21 cellular contexts compared by ENCODE assay signal in genomic region chr2:231704017-231704416, GRCh38. TPM values are rescaled to one million over a fixed set of nuclear protein-coding genes. Genes with fewer than 3 reads are reported as not detected.
DNase-seq lines count a peak whose midpoint lies in the region; ATAC-seq and TF ChIP-seq lines count a peak whose summit lies in the region.
"Had no signal": no experiment of that assay in that cellular context is flagged by ENCODE, and none has a peak within 500 bp of the region (broad histone marks: within the 10 kb centered on the region; RNA-seq: fewer than 3 reads in every experiment).

No MANE protein-coding gene starts in this region.

- CTCF ChIA-PET in MCF 10A (lab: Yijun Ruan, JAX) (interaction anchor here (0.5 to 10.2 kb wide), 6 partner anchors 11 to 517 kb away, joined by 3 to 142 read pairs (median 4); no protein-coding TSS in a partner anchor), WTC11 (lab: Charles Lee) (interaction anchor here (1.0 to 5.3 kb wide), 3 partner anchors 9 to 93 kb away, joined by 4 to 49 read pairs (median 5); no protein-coding TSS in a partner anchor)
- CTCF ChIA-PET in naive thymus-derived CD4-positive, alpha-beta T cell (lab: Charles Lee), result interaction anchor here (0.8 to 4.2 kb wide), 7 partner anchors 11 to 103 kb away, joined by 3 to 27 read pairs (median 3); no protein-coding TSS in a partner anchor

- H3K4me3 Mint-ChIP-seq in MCF 10A (ENCODE audit: unreplicated experiment), result no peak overlapping the region
- H3K4me3 Mint-ChIP-seq in WTC11, result no peak overlapping the region
- H3K4me3 Mint-ChIP-seq in naive thymus-derived CD4-positive, alpha-beta T cell, result peak overlapping the region in 8 of 10 donors; percentile 21 to 55 (median 40)

- no peak for ATAC-seq in WTC11
- ATAC-seq in naive thymus-derived CD4-positive, alpha-beta T cell, result no peak
- ATAC-seq: esophagus mucosa had no signal

- in situ Hi-C loops in KBM-7 (cut with MboI; ENCODE audit: low pct_unique_long_range_greater_than_20kb, low sequenced_read_pairs), result no loop called here

- H3K4me1 ChIP-seq in breast epithelium, result peaks cover 0 to 13% of the 10 kb centered on the region in 2 donors
- peaks cover 11 to 12% of the 10 kb centered on the region in 2 donors for H3K4me1 ChIP-seq in naive thymus-derived CD4-positive, alpha-beta T cell (ENCODE audit: control insufficient read depth in 2 of 2, insufficient read depth in 2 of 2, low read length in 2 of 2)

- H3K4me1 Mint-ChIP-seq in MCF 10A (ENCODE audit: insufficient read depth, unreplicated experiment) (peaks cover 11% of the 10 kb centered on the region), WTC11 (peaks cover 13% of the 10 kb centered on the region)
- peaks cover 0 to 23% (median 12%) of the 10 kb centered on the region in 7 donors for H3K4me1 Mint-ChIP-seq in naive thymus-derived CD4-positive, alpha-beta T cell

- no peak overlapping the region for H3K4me3 ChIP-seq in breast epithelium
- no peak overlapping the region for H3K4me3 ChIP-seq in naive thymus-derived CD4-positive, alpha-beta T cell (ENCODE audit: low read length)
- H3K4me3 ChIP-seq: lung, PC-9, SJSA1, testis had no signal

- BruUV-seq in MCF 10A (replicated peaks; lab: Mats Ljungman, UMichigan), result no TSS peak

- H3K36me3 ChIP-seq in breast epithelium, result no peaks in the 10 kb centered on the region
- peaks cover 0 to 11% (median 0%) of the 10 kb centered on the region in 3 experiments for H3K36me3 ChIP-seq in naive thymus-derived CD4-positive, alpha-beta T cell (ENCODE audit: control insufficient read depth in 2 of 3, insufficient read depth in 3 of 3, low read length in 3 of 3)

- TF ChIP-seq POLR2A in breast epithelium (IDR thresholded peaks at IDR 0.05), result no peak

- POLR2A ChIA-PET in MCF 10A (lab: Yijun Ruan, JAX) (interaction anchor here (0.9 to 1.0 kb wide), 3 partner anchors 10 to 84 kb away, joined by 3 read pairs; no protein-coding TSS in a partner anchor), WTC11 (lab: Charles Lee) (interaction anchor here (1.0 to 1.1 kb wide), 2 partner anchors 17 to 31 kb away, joined by 3 to 4 read pairs; no protein-coding TSS in a partner anchor)
- POLR2A ChIA-PET in naive thymus-derived CD4-positive, alpha-beta T cell (lab: Charles Lee), result interaction anchor here (0.7 to 8.8 kb wide), 4 partner anchors 10 to 240 kb away, joined by 3 to 241 read pairs (median 12); partner anchors contain the start of gene NCL

- H3K27me3 ChIP-seq in breast epithelium, result no peaks in the 10 kb centered on the region
- no peaks in the 10 kb centered on the region for H3K27me3 ChIP-seq in naive thymus-derived CD4-positive, alpha-beta T cell (ENCODE audit: control insufficient read depth in 2 of 2, insufficient read depth in 2 of 2, low read length in 2 of 2)
- H3K27me3 ChIP-seq: SJSA1, testis had no signal

- DNase-seq in breast epithelium (ENCODE audit: low spot score in 2 of 2), result no peak
- DNase-seq in MCF 10A (ENCODE audit: unreplicated experiment), result no peak
- DNase-seq in WTC11 (ENCODE audit: low spot score), result no peak
- DNase-seq in naive thymus-derived CD4-positive, alpha-beta T cell, result no peak
- DNase-seq in NK-92 treated with Interleukin-12 subunit alpha and Interleukin-12 subunit beta, amount 100 ng/mL, for 24 hours (lab: John Stamatoyannopoulos, UW), result no peak
- no peak for DNase-seq in KBM-7
- no peak for DNase-seq in NCI-H2081 (lab: John Stamatoyannopoulos, UW)
- DNase-seq: activated gamma-delta T cell; DMS79 treated with DMSO at 0.1 percent for 48 hours; effector CD4-positive, alpha-beta T cell; GOT3; hippocampal formation; islet precursor cell; NCI-H1694 treated with DMSO at 0.1 percent for 48 hours; NCI-H2227 treated with DMSO at 0.1 percent for 48 hours; NCI-H82; PC-9; testis had no signal

- H3K27me3 Mint-ChIP-seq in MCF 10A (ENCODE audit: insufficient read depth, unreplicated experiment) (no peaks in the 10 kb centered on the region), WTC11 (ENCODE audit: low read depth) (peaks cover 8% of the 10 kb centered on the region; the same call in 1 of the 2 replicates)
- H3K27me3 Mint-ChIP-seq in naive thymus-derived CD4-positive, alpha-beta T cell, result peaks cover 0 to 4% (median 0%) of the 10 kb centered on the region in 5 donors

- H3K9me3 Mint-ChIP-seq in MCF 10A (ENCODE audit: unreplicated experiment) (no peaks in the 10 kb centered on the region), WTC11 (no peaks in the 10 kb centered on the region)
- peaks cover 0 to 6% (median 0%) of the 10 kb centered on the region in 11 donors for H3K9me3 Mint-ChIP-seq in naive thymus-derived CD4-positive, alpha-beta T cell

- H3K27ac ChIP-seq in breast epithelium, result peak overlapping the region; percentile 34 to 83
- no peak overlapping the region for H3K27ac ChIP-seq in naive thymus-derived CD4-positive, alpha-beta T cell (ENCODE audit: low read depth, low read length)
- H3K27ac ChIP-seq: PC-9, SJSA1, testis had no signal

- TF ChIP-seq CTCF in breast epithelium (IDR thresholded peaks at IDR 0.05) (no peak), MCF 10A (IDR thresholded peaks at IDR 0.05; ENCODE audit: unreplicated experiment) (no peak), WTC11 (IDR thresholded peaks at IDR 0.05) (no peak)

- H3K36me3 Mint-ChIP-seq in MCF 10A (ENCODE audit: insufficient read depth, unreplicated experiment) (peaks cover 14% of the 10 kb centered on the region), WTC11 (peaks cover 5% of the 10 kb centered on the region)
- H3K36me3 Mint-ChIP-seq in naive thymus-derived CD4-positive, alpha-beta T cell, result peaks cover 0 to 15% (median 3%) of the 10 kb centered on the region in 5 donors

- H3K27ac Mint-ChIP-seq in MCF 10A (ENCODE audit: low read depth, unreplicated experiment) (no peak overlapping the region), WTC11 (peak overlapping the region; percentile 70; the same call in 1 of the 2 replicates)
- peak overlapping the region in 2 of 9 donors; percentile 10 to 66 for H3K27ac Mint-ChIP-seq in naive thymus-derived CD4-positive, alpha-beta T cell

- H3K9me3 ChIP-seq in breast epithelium, result no peaks in the 10 kb centered on the region
- H3K9me3 ChIP-seq in naive thymus-derived CD4-positive, alpha-beta T cell (ENCODE audit: control insufficient read depth in 2 of 3, low read length in 3 of 3), result no peaks in the 10 kb centered on the region
- H3K9me3 ChIP-seq: testis had no signal

- intact Hi-C loops in breast epithelium (cut with DNase I; ENCODE audit: low total_unique reads) (no loop called here), MCF 10A (cut with micrococcal nuclease) (no loop called here)
- intact Hi-C loops in naive thymus-derived CD4-positive, alpha-beta T cell (cut with micrococcal nuclease), result loop anchor here in 1 of 2 donors (10.0 kb wide), 2 partner anchors 649 to 1289 kb away; partner anchors contain the start of genes PSMD1 and SP100

TF ChIP-seq in WTC11, 78 proteins besides CTCF, POLR2A, EP300 and RAD21:
- TF ChIP-seq MYBL2 (CRISPR knock-in tag; IDR thresholded peaks at IDR 0.05) (no peak), ZNF121 (CRISPR knock-in tag; IDR thresholded peaks at IDR 0.05) (peak; percentile 91)

RNA-seq across cellular contexts. Expression of gene PTMA, which starts 4.3 kb away (rescaled TPM):
- total RNA-seq in breast epithelium (1,000 to 10,000 TPM in 1 of 3 donors, 100 to 1,000 TPM in 2; 678 to 1,077 (median 956) TPM), MCF 10A (2022) (501 and 713 TPM in 2 replicates), WTC11 (2021) (2,164 to 2,284 TPM (median 2,200 TPM) in 3 replicates)
- 1,000 to 10,000 TPM; 1,211 to 1,988 (median 1,290) TPM for total RNA-seq in naive thymus-derived CD4-positive, alpha-beta T cell
- 1,000 to 10,000 TPM; 1,543 to 2,051 TPM for polyA plus RNA-seq in naive thymus-derived CD4-positive, alpha-beta T cell

Comparison
In these comparisons a context has a peak if more than half of its experiments do, and no peak if none do; other contexts are left out.
1. H3K4me3 Mint-ChIP-seq: peak in naive thymus-derived CD4-positive, alpha-beta T cell (8 of 10); none in MCF 10A (single experiment) and WTC11 (single experiment).